In the genomic region with DNA sequence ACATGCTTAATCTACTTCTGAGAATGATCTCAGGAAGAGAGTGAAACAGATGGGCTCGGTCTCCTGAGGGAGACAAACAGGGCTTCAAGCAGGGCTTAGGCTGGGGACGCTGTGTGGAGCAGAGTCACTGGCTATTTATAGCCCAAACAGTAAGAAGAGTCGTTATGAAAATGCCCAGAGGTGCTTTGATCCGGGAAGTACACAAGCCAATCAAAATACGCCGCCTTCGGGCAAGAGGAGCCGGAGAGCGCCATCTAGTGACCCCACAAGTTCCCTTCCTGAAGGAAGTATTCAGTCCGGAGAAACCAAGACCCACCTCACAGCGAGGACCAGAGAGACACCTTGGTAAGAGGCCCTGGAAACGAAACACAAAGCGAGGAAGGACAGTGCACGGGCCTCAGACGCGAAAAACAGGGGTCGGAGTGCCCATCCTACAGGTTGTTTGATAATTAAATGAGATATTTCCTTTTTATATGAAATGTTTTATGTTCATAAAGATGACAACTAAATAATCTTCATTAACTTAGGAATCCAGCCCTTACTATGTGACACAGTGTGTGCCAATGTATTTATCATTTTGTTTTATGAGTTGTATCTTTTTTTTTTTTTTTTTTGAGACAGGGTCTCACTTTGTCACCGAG, we compare ENCODE assay signal across 8 cellular contexts.
DNase-seq lines count a peak whose midpoint lies in the region; ATAC-seq lines count a peak whose summit lies in the region.

No MANE protein-coding gene starts in this region.

- DNase-seq in AG08395 (ENCODE audit: low spot score) (peak; percentile 95), NCI-H2171 (lab: John Stamatoyannopoulos, UW) (peak; percentile 88), UCSD-AML1 (lab: John Stamatoyannopoulos, UW; ENCODE audit: unreplicated experiment) (peak; percentile 78), brain pericyte (ENCODE audit: low read depth, low spot score) (peak; percentile 61), inferior parietal cortex (ENCODE audit: extremely low spot score) (peak; percentile 87)
- peak; percentile 70 to 78 for DNase-seq in stimulated activated CD4-positive, alpha-beta T cell treated with anti-CD3 and anti-CD28 coated beads, Interleukin-12 subunit alpha, Interleukin-12 subunit beta, amount 100 ng/mL, for 24 hours (ENCODE audit: low read depth in 2 of 2)

- ATAC-seq in GM18870 (IDR thresholded peaks at IDR 0.05; ENCODE audit: unreplicated experiment), result peak; percentile 97
- peak; percentile 97 for ATAC-seq in HG03103 (IDR thresholded peaks at IDR 0.05; ENCODE audit: low read depth, unreplicated experiment)

Comparison
In these comparisons a context has a peak if more than half of its experiments do, and no peak if none do; other contexts are left out.
1. Peak in every context shown above with its lines: DNase-seq and ATAC-seq.